In genomic region chr21:44267655-44268142, GRCh38 we compare ENCODE assay signal across 1 cellular context.
TF ChIP-seq lines count a peak whose summit lies in the region.

No MANE protein-coding gene starts in this region.

TF ChIP-seq in IMR-90, 13 proteins besides CTCF, POLR2A, EP300 and RAD21:
- TF ChIP-seq MAZ (IDR thresholded peaks at IDR 0.05; ENCODE audit: borderline replicate concordance, low read depth, low read length) (no peak), MAFK (IDR thresholded peaks at IDR 0.05; ENCODE audit: low read depth, low read length) (no peak), CHD1 (IDR thresholded peaks at IDR 0.05; ENCODE audit: low read depth, low read length) (no peak), FOS (IDR thresholded peaks at IDR 0.05; ENCODE audit: low read depth, low read length) (no peak), MXI1 (IDR thresholded peaks at IDR 0.05; ENCODE audit: borderline replicate concordance, low read depth, low read length) (no peak), RFX5 (IDR thresholded peaks at IDR 0.05; ENCODE audit: low read depth, low read length) (no peak), SMC3 (IDR thresholded peaks at IDR 0.05; ENCODE audit: low read depth, low read length) (no peak), RCOR1 (IDR thresholded peaks at IDR 0.05; ENCODE audit: insufficient replicate concordance, low read length) (no peak), CEBPB (IDR thresholded peaks at IDR 0.05; ENCODE audit: low read depth, low read length) (no peak), USF2 (IDR thresholded peaks at IDR 0.05; ENCODE audit: low read depth, low read length) (no peak), NFE2L2 (IDR thresholded peaks at IDR 0.05; ENCODE audit: low read depth, low read length) (no peak), BHLHE40 (IDR thresholded peaks at IDR 0.05; ENCODE audit: low read depth, low read length) (no peak)
- TF ChIP-seq, protein P1, sequence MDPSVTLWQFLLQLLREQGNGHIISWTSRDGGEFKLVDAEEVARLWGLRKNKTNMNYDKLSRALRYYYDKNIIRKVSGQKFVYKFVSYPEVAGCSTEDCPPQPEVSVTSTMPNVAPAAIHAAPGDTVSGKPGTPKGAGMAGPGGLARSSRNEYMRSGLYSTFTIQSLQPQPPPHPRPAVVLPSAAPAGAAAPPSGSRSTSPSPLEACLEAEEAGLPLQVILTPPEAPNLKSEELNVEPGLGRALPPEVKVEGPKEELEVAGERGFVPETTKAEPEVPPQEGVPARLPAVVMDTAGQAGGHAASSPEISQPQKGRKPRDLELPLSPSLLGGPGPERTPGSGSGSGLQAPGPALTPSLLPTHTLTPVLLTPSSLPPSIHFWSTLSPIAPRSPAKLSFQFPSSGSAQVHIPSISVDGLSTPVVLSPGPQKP (IDR thresholded peaks at IDR 0.05; ENCODE audit: borderline replicate concordance, low read depth, low read length) = no peak
